ENCODE assay signal across 10 cellular contexts in genomic region chr10:63491558-63492316, GRCh38. TPM values are rescaled to one million over a fixed set of nuclear protein-coding genes. Genes with fewer than 3 reads are reported as not detected.
A peak's percentile ranks its signal among the peaks of the same experiment; 100 is the strongest.
DNase-seq lines count a peak whose midpoint lies in the region; ATAC-seq, FAIRE-seq and TF ChIP-seq lines count a peak whose summit lies in the region.
"Had no signal": no experiment of that assay in that cellular context is flagged by ENCODE, and none has a peak within 500 bp of the region (broad histone marks: within the 10 kb centered on the region; RNA-seq: fewer than 3 reads in every experiment).

No MANE protein-coding gene starts in this region.

- H3K27me3 ChIP-seq in breast epithelium (no peaks in the 10 kb centered on the region), HepG2 (ENCODE audit: control insufficient read depth in 1 of 2, insufficient read depth in 2 of 2, low read length in 2 of 2) (no peaks in the 10 kb centered on the region), tibial artery (no peaks in the 10 kb centered on the region)

- H2AFZ ChIP-seq in HepG2 (ENCODE audit: low read length) = no peak overlapping the region

- H3K79me2 ChIP-seq in HepG2 (ENCODE audit: insufficient read depth, low read length) = peaks cover 81% of the 10 kb centered on the region

- TF ChIP-seq RAD21 in Ishikawa (IDR thresholded peaks at IDR 0.05; ENCODE audit: low read depth) = no peak
- no peak for TF ChIP-seq RAD21 in HepG2 (CRISPR knock-in tag; IDR thresholded peaks at IDR 0.05)

- H3K27ac ChIP-seq in breast epithelium (peak overlapping the region; percentile 68 to 84), HepG2 (ENCODE audit: extremely low read length, insufficient read depth, low read length) (no peak overlapping the region), tibial artery (peak overlapping the region; percentile 74 to 77)

- peak in 1 of 2 donors; percentile 78 for DNase-seq in breast epithelium (ENCODE audit: low spot score in 2 of 2)
- DNase-seq in HepG2 (ENCODE audit: low spot score) = no peak
- peak; percentile 60 to 72 for DNase-seq in tibial artery
- no peak for DNase-seq in NCI-H2107 treated with DMSO at 0.1 percent for 48 hours (lab: John Stamatoyannopoulos, UW; ENCODE audit: unreplicated experiment)
- DNase-seq in stimulated activated CD4-positive, alpha-beta T cell treated with anti-CD3 and anti-CD28 coated beads, Interleukin-2, amount 100 ng/mL, for 48 hours = no peak
- DNase-seq: immature natural killer cell had no signal

- no peak for TF ChIP-seq POLR2A in breast epithelium (IDR thresholded peaks at IDR 0.05)
- no peak for TF ChIP-seq POLR2A in HepG2 (IDR thresholded peaks at IDR 0.05; ENCODE audit: insufficient read depth in 1 of 2, low read depth in 2 of 2, low read length in 2 of 2)

- H3K9ac ChIP-seq in HepG2 (ENCODE audit: insufficient read depth, low read depth, low read length) = no peak overlapping the region

- TF ChIP-seq CTCF in breast epithelium (IDR thresholded peaks at IDR 0.05) (no peak), HepG2 (CRISPR knock-in tag; IDR thresholded peaks at IDR 0.05) (no peak), tibial artery (IDR thresholded peaks at IDR 0.05) (no peak)

- H3K4me2 ChIP-seq in HepG2 (ENCODE audit: low read depth, low read length) = no peak overlapping the region

- H3K36me3 ChIP-seq in breast epithelium (no peaks in the 10 kb centered on the region), HepG2 (replicated peaks in 1 of 2; ENCODE audit: control insufficient read depth in 1 of 2, insufficient read depth in 2 of 2, low read length in 2 of 2) (peaks cover 0 to 7% of the 10 kb centered on the region in 2 experiments; a peak in 1 of 5 replicates), tibial artery (no peaks in the 10 kb centered on the region)

- H3K4me3 ChIP-seq in breast epithelium = peak overlapping the region in 2 of 3 donors; percentile 19 to 37
- H3K4me3 ChIP-seq in HepG2 (replicated peaks in 1 of 3; ENCODE audit: insufficient read depth in 1 of 3, low read depth in 2 of 3, low read length in 3 of 3) = no peak overlapping the region
- peak overlapping the region; percentile 15 to 30 for H3K4me3 ChIP-seq in tibial artery

- POLR2A ChIA-PET in HepG2 (lab: Yijun Ruan, JAX) = interaction anchor here (1.3 kb wide), 1 partner anchor 30 kb away, joined by 3 read pairs; no protein-coding TSS in a partner anchor

- no peak for TF ChIP-seq EP300 in Ishikawa (IDR thresholded peaks at IDR 0.05; ENCODE audit: borderline replicate concordance)
- TF ChIP-seq EP300 in HepG2 (IDR thresholded peaks at IDR 0.05; ENCODE audit: low read depth in 2 of 2, low read length in 2 of 2) = no peak
- TF ChIP-seq EP300 in HepG2 (CRISPR knock-in tag; IDR thresholded peaks at IDR 0.05; ENCODE audit: borderline replicate concordance) = no peak

- H3K4me1 ChIP-seq in breast epithelium (no peaks in the 10 kb centered on the region), HepG2 (ENCODE audit: insufficient read depth, low read length) (peaks cover 52% of the 10 kb centered on the region), tibial artery (peaks cover 0 to 47% (median 16%) of the 10 kb centered on the region in 4 donors)

- intact Hi-C loops in breast epithelium (cut with DNase I; ENCODE audit: low total_unique reads) = no loop called here
- intact Hi-C loops in HepG2 (cut with micrococcal nuclease; ENCODE audit: unreplicated experiment) = no loop called here
- intact Hi-C loops in tibial artery (cut with DNase I; ENCODE audit: low total_unique reads) = no loop called here

- in situ Hi-C loops in HepG2 (cut with HindIII; ENCODE audit: extremely low pct_ligation_motif_present, low pct_unique_long_range_greater_than_20kb) = no loop called here

- no peak for FAIRE-seq in HepG2 (lab: Jason Lieb, UNC)

- BruUV-seq in HepG2 (replicated peaks; lab: Mats Ljungman, UMichigan) = no TSS peak

- H4K20me1 ChIP-seq in HepG2 (ENCODE audit: insufficient read depth, low read length) = peaks cover 9% of the 10 kb centered on the region; the same call in 1 of the 2 replicates

- H3K9me3 ChIP-seq in breast epithelium (peaks cover 0 to 4% of the 10 kb centered on the region in 2 donors), HepG2 (ENCODE audit: low read length) (no peaks in the 10 kb centered on the region), tibial artery (no peaks in the 10 kb centered on the region)

- CTCF ChIA-PET in HepG2 (lab: Yijun Ruan, JAX; ENCODE audit: low intra/inter-chr PET ratio, low total read pairs) = no interaction called here

- ATAC-seq in HepG2 (no peak), GM18873 (IDR thresholded peaks at IDR 0.05; ENCODE audit: low FRiP score, unreplicated experiment) (no peak), GM18520 (IDR thresholded peaks at IDR 0.05; ENCODE audit: unreplicated experiment) (no peak)
- ATAC-seq: activated T-helper 17 cell treated with anti-CD3 and anti-CD28 coated beads, Interleukin-2, amount 50 U/mL, for 72 hours had no signal

- WGBS in HepG2 (ENCODE audit: low lambda C conversion rate) = 89% methylated on average over 8 of the region's 8 CpGs

TF ChIP-seq in Ishikawa, 13 proteins besides CTCF, POLR2A, EP300 and RAD21:
- TF ChIP-seq TEAD4 (IDR thresholded peaks at IDR 0.05) = no peak
- TF ChIP-seq CEBPB (IDR thresholded peaks at IDR 0.05) = peak; percentile 96
- no peak for TF ChIP-seq FOXM1 (IDR thresholded peaks at IDR 0.05; ENCODE audit: borderline replicate concordance, low read depth)

TF ChIP-seq in HepG2, 621 proteins besides CTCF, POLR2A, EP300 and RAD21 (continues in another document):
- TF ChIP-seq NAIF1 (CRISPR knock-in tag; IDR thresholded peaks at IDR 0.05; ENCODE audit: borderline replicate concordance) = no peak
- TF ChIP-seq ZKSCAN1 (IDR thresholded peaks at IDR 0.05; ENCODE audit: low read length) = no peak
- TF ChIP-seq NONO (IDR thresholded peaks at IDR 0.05) = no peak
- TF ChIP-seq NONO (CRISPR knock-in tag; conservative IDR thresholded peaks at IDR 0.05) = no peak
- TF ChIP-seq CEBPG (CRISPR knock-in tag; IDR thresholded peaks at IDR 0.05) = peak; percentile 83
- peak; percentile 93 for TF ChIP-seq CEBPB (IDR thresholded peaks at IDR 0.05; ENCODE audit: borderline replicate concordance, low read depth, low read length)

RNA-seq across cellular contexts. Expression of gene JMJD1C, which starts 26.0 kb away (rescaled TPM):
- total RNA-seq in breast epithelium = 100 to 1,000 TPM; 134 to 327 (median 162) TPM
- total RNA-seq in HepG2 (2016; rRNA removed; fragmentation: Illumina TruSeq; extraction: Trizol) = 42.7 and 51.4 TPM in 2 replicates
- total RNA-seq in HepG2 (2016; cell fraction: cytosol; rRNA removed; fragmentation: Illumina TruSeq; extraction: Trizol; ENCODE audit: low read depth) = 10.6 and 12.0 TPM in 2 replicates
- total RNA-seq in HepG2 (2016; cell fraction: insoluble cytoplasmic fraction; rRNA removed; fragmentation: Illumina TruSeq; extraction: Trizol) = 38.0 and 48.1 TPM in 2 replicates
- 16.5 and 17.1 TPM in 2 replicates for total RNA-seq in HepG2 (2016; cell fraction: membrane; rRNA removed; fragmentation: Illumina TruSeq; extraction: Trizol)
- total RNA-seq in HepG2 (2016; cell fraction: nucleus; rRNA removed; fragmentation: Illumina TruSeq; extraction: Trizol) = 121 and 123 TPM in 2 replicates
- 34.9 and 42.3 TPM in 2 replicates for polyA plus RNA-seq in HepG2 (2011; rRNA removed)
- polyA plus RNA-seq in HepG2 (2011; cell fraction: cytosol; rRNA removed) = 15.7 and 25.3 TPM in 2 replicates
- 46.2 and 51.3 TPM in 2 replicates for polyA plus RNA-seq in HepG2 (2011; cell fraction: nucleus; rRNA removed)
- 44.1 and 47.8 TPM in 2 replicates for polyA plus RNA-seq in HepG2 (2012)
- polyA plus RNA-seq in HepG2 (2016; cell fraction: cytosol; fragmentation: Illumina TruSeq; extraction: Trizol; ENCODE audit: low read depth) = 0.93 and 1.1 TPM in 2 replicates
- polyA plus RNA-seq in HepG2 (2016; cell fraction: insoluble cytoplasmic fraction; fragmentation: Illumina TruSeq; extraction: Trizol; ENCODE audit: low read depth) = 22.2 and 27.2 TPM in 2 replicates
- 2.7 and 3.3 TPM in 2 replicates for polyA plus RNA-seq in HepG2 (2016; cell fraction: membrane; fragmentation: Illumina TruSeq; extraction: Trizol; ENCODE audit: low read depth)
- polyA plus RNA-seq in HepG2 (2016; cell fraction: nucleus; fragmentation: Illumina TruSeq; extraction: Trizol; ENCODE audit: insufficient read depth, low read depth) = 68.6 and 81.1 TPM in 2 replicates
- polyA minus RNA-seq in HepG2 (2011; rRNA and poly(A)+ RNA removed; ENCODE audit: low replicate concordance) = 45.1 and 116 TPM in 2 replicates
- polyA minus RNA-seq in HepG2 (2011; cell fraction: cytosol; rRNA and poly(A)+ RNA removed) = 51.2 and 58.4 TPM in 2 replicates
- 378 and 386 TPM in 2 replicates for polyA minus RNA-seq in HepG2 (2011; cell fraction: nucleus; rRNA and poly(A)+ RNA removed)

RNA-seq across cellular contexts. Expression of gene REEP3, which starts 29.5 kb away (rescaled TPM):
- total RNA-seq in breast epithelium (10 to 100 TPM; 55.4 to 74.1 (median 63.6) TPM), HepG2 (2016; rRNA removed; fragmentation: Illumina TruSeq; extraction: Trizol) (29.1 and 31.4 TPM in 2 replicates)
- total RNA-seq in HepG2 (2016; cell fraction: cytosol; rRNA removed; fragmentation: Illumina TruSeq; extraction: Trizol; ENCODE audit: low read depth) = 23.6 and 27.7 TPM in 2 replicates
- 27.1 and 27.9 TPM in 2 replicates for total RNA-seq in HepG2 (2016; cell fraction: insoluble cytoplasmic fraction; rRNA removed; fragmentation: Illumina TruSeq; extraction: Trizol)
- 34.9 and 39.7 TPM in 2 replicates for total RNA-seq in HepG2 (2016; cell fraction: membrane; rRNA removed; fragmentation: Illumina TruSeq; extraction: Trizol)
- 13.9 and 19.8 TPM in 2 replicates for total RNA-seq in HepG2 (2016; cell fraction: nucleus; rRNA removed; fragmentation: Illumina TruSeq; extraction: Trizol)
- 5.3 and 7.1 TPM in 2 replicates for polyA plus RNA-seq in HepG2 (2011; rRNA removed)
- polyA plus RNA-seq in HepG2 (2011; cell fraction: cytosol; rRNA removed) = 5.4 and 8.4 TPM in 2 replicates
- 2.7 and 4.4 TPM in 2 replicates for polyA plus RNA-seq in HepG2 (2011; cell fraction: nucleus; rRNA removed)
- polyA plus RNA-seq in HepG2 (2012) = 8.7 and 10.0 TPM in 2 replicates
- 45.4 and 52.0 TPM in 2 replicates for polyA plus RNA-seq in HepG2 (2016; cell fraction: cytosol; fragmentation: Illumina TruSeq; extraction: Trizol; ENCODE audit: low read depth)
- polyA plus RNA-seq in HepG2 (2016; cell fraction: insoluble cytoplasmic fraction; fragmentation: Illumina TruSeq; extraction: Trizol; ENCODE audit: low read depth) = 20.1 and 20.9 TPM in 2 replicates
- 31.9 and 38.5 TPM in 2 replicates for polyA plus RNA-seq in HepG2 (2016; cell fraction: membrane; fragmentation: Illumina TruSeq; extraction: Trizol; ENCODE audit: low read depth)
- polyA plus RNA-seq in HepG2 (2016; cell fraction: nucleus; fragmentation: Illumina TruSeq; extraction: Trizol; ENCODE audit: insufficient read depth, low read depth) = 25.8 and 29.3 TPM in 2 replicates
- 2.4 and 4.6 TPM in 2 replicates for polyA minus RNA-seq in HepG2 (2011; rRNA and poly(A)+ RNA removed; ENCODE audit: low replicate concordance)
- polyA minus RNA-seq in HepG2 (2011; cell fraction: cytosol; rRNA and poly(A)+ RNA removed) = 9.3 and 9.6 TPM in 2 replicates
- 6.3 and 7.8 TPM in 2 replicates for polyA minus RNA-seq in HepG2 (2011; cell fraction: nucleus; rRNA and poly(A)+ RNA removed)

Comparison
In these comparisons a context has a peak if more than half of its experiments do, and no peak if none do; other contexts are left out.
1. DNase-seq: peak in tibial artery (2 of 2); none in HepG2 (single experiment), NCI-H2107 treated with DMSO at 0.1 percent for 48 hours (single experiment) and stimulated activated CD4-positive, alpha-beta T cell treated with anti-CD3 and anti-CD28 coated beads, Interleukin-2, amount 100 ng/mL, for 48 hours (0 of 2).
2. H3K4me3 ChIP-seq: peak in breast epithelium (2 of 3) and tibial artery (2 of 2); none in HepG2 (0 of 3).